In genomic region chr20:40677343-40677924, GRCh38 we compare ENCODE assay signal across 13 cellular contexts. TPM values are rescaled to one million over a fixed set of nuclear protein-coding genes. Genes with fewer than 3 reads are reported as not detected.
DNase-seq lines count a peak whose midpoint lies in the region; FAIRE-seq and TF ChIP-seq lines count a peak whose summit lies in the region.
"Had no signal": no experiment of that assay in that cellular context is flagged by ENCODE, and none has a peak within 500 bp of the region (broad histone marks: within the 10 kb centered on the region; RNA-seq: fewer than 3 reads in every experiment).

No MANE protein-coding gene starts in this region.

- H3K9me3 Mint-ChIP-seq in activated T-cell treated with anti-CD3 and anti-CD28 coated beads, Interleukin-2, amount 50 U/mL, for 24 hours: no peaks in the 10 kb centered on the region
- H3K9me3 Mint-ChIP-seq: CD8-positive, alpha-beta T cell; H9 had no signal

- H4K5ac ChIP-seq in H1 (ENCODE audit: insufficient read length, low read depth, low read length): no peak overlapping the region

- no peak overlapping the region for H3K18ac ChIP-seq in H1 (ENCODE audit: extremely low read depth, low read length)

- no peak overlapping the region for H2AK5ac ChIP-seq in H1 (ENCODE audit: low read depth, low read length)

- peaks cover 1% of the 10 kb centered on the region; the same call in 1 of the 2 replicates for H3K23me2 ChIP-seq in H1 (ENCODE audit: low read depth, low read length)

- TF ChIP-seq POLR2A in H1 (IDR thresholded peaks at IDR 0.05; ENCODE audit: control extremely low read depth in 1 of 2, low read depth in 2 of 2, low read length in 2 of 2): no peak
- no peak for TF ChIP-seq POLR2A in thyroid gland (IDR thresholded peaks at IDR 0.05)

- H2BK5ac ChIP-seq in H1 (ENCODE audit: low read depth, low read length): no peak overlapping the region

- H4K8ac ChIP-seq in H1 (ENCODE audit: extremely low read depth, insufficient read depth, low read length): no peak overlapping the region

- intact Hi-C loops in thyroid gland (cut with DNase I): no loop called here

- no peak overlapping the region for H3K4ac ChIP-seq in H1 (replicated peaks; ENCODE audit: insufficient read length, low read depth, low read length)

- H2BK12ac ChIP-seq in H1 (ENCODE audit: low read depth, low read length): no peak overlapping the region

- WGBS in GM23248 (ENCODE audit: low coverage in 1 of 2, low lambda C conversion rate in 2 of 2, missing lambda C conversion rate in 2 of 2), 2 experiments: 73 to 85% methylated on average over 4 of the region's 4 CpGs
- 85% methylated on average over 4 of the region's 4 CpGs; no CpG with 5 or more reads in 1 of the 2 experiments for WGBS in H1 (ENCODE audit: extremely low coverage in 1 of 2, insufficient coverage in 1 of 2, insufficient read length in 1 of 2, insufficient replicate concordance in 2 of 2, low coverage in 1 of 2, low lambda C conversion rate in 2 of 2, missing lambda C conversion rate in 1 of 2), 2 experiments
- 86 to 88% methylated on average over 4 of the region's 4 CpGs for WGBS in thyroid gland, 2 donors

- DNase-seq in GM23248: peak; percentile 23
- no peak for DNase-seq in HEK293T (ENCODE audit: extremely low spot score)
- DNase-seq in H1 (ENCODE audit: low read depth in 1 of 2, low spot score in 2 of 2): no peak
- no peak for DNase-seq in thyroid gland
- DNase-seq in activated T-cell treated with anti-CD3 and anti-CD28 coated beads, Interleukin-2, amount 50 U/mL, for 24 hours: no peak
- DNase-seq in GM19238 (ENCODE audit: insufficient read length, low spot score): no peak
- DNase-seq: Calu3; CD8-positive, alpha-beta T cell; GF-D8; GOT3; H9 had no signal

- no peak overlapping the region for H3K4me2 ChIP-seq in GM23248 (ENCODE audit: unreplicated experiment)
- H3K4me2 ChIP-seq in H1 (ENCODE audit: insufficient read depth in 1 of 2, low read depth in 2 of 2, low read length in 2 of 2): no peak overlapping the region

- H3K56ac ChIP-seq in H1 (replicated peaks; ENCODE audit: insufficient read length, low read depth, low read length): peak overlapping the region; percentile 74

- H3K9ac ChIP-seq in GM23248 (no peak overlapping the region), H1 (replicated peaks in 1 of 4; ENCODE audit: extremely low read depth in 1 of 4, low read depth in 3 of 4, low read length in 3 of 4) (no peak overlapping the region)

- H4K20me1 ChIP-seq in GM23248 (ENCODE audit: insufficient read depth) (no peaks in the 10 kb centered on the region), H1 (replicated peaks in 1 of 2; ENCODE audit: control insufficient read depth in 1 of 2, insufficient read depth in 2 of 2, low read length in 2 of 2) (peaks cover 0 to 6% of the 10 kb centered on the region in 2 experiments)

- H3K27ac Mint-ChIP-seq in activated T-cell treated with anti-CD3 and anti-CD28 coated beads, Interleukin-2, amount 50 U/mL, for 24 hours: no peak overlapping the region
- H3K27ac Mint-ChIP-seq: B cell; CD8-positive, alpha-beta T cell; H9 had no signal

- no peak for TF ChIP-seq EP300 in H1 (IDR thresholded peaks at IDR 0.05; ENCODE audit: borderline replicate concordance in 1 of 2, low read depth in 2 of 2, low read length in 2 of 2)

- TF ChIP-seq CTCF in H1 (IDR thresholded peaks at IDR 0.05; ENCODE audit: control extremely low read depth in 1 of 3, insufficient read depth in 1 of 3, low read depth in 1 of 3, low read length in 3 of 3): no peak
- no peak for TF ChIP-seq CTCF in thyroid gland (IDR thresholded peaks at IDR 0.05)

- no peaks in the 10 kb centered on the region for H3K79me1 ChIP-seq in H1 (ENCODE audit: low read depth, low read length)

- 0 out of 2 replicates have a peak, but pooled peaks cover 4% of the 10 kb centered on the region for H3F3A ChIP-seq in GM23248 (ENCODE audit: insufficient read depth)

- H3K4me1 Mint-ChIP-seq in activated T-cell treated with anti-CD3 and anti-CD28 coated beads, Interleukin-2, amount 50 U/mL, for 24 hours (ENCODE audit: low read depth): no peaks in the 10 kb centered on the region
- H3K4me1 Mint-ChIP-seq: B cell had no signal

- H2AFZ ChIP-seq in GM23248: no peak overlapping the region
- no peak overlapping the region for H2AFZ ChIP-seq in H1 (ENCODE audit: low read length)

- H3K27me3 ChIP-seq in GM23248 (replicated peaks; ENCODE audit: insufficient read depth) (peaks cover 4% of the 10 kb centered on the region; the same call in 1 of the 2 replicates), H1 (replicated peaks in 1 of 4; ENCODE audit: control insufficient read depth in 3 of 4, extremely low read depth in 1 of 4, insufficient read depth in 3 of 4, low read length in 3 of 4) (peaks cover 4 to 32% (median 27%) of the 10 kb centered on the region in 4 experiments), thyroid gland (no peaks in the 10 kb centered on the region)

- H3K27me3 Mint-ChIP-seq in activated T-cell treated with anti-CD3 and anti-CD28 coated beads, Interleukin-2, amount 50 U/mL, for 24 hours: peaks cover 77% of the 10 kb centered on the region

- no peak overlapping the region for H2BK120ac ChIP-seq in H1 (replicated peaks; ENCODE audit: low read depth, low read length)

- H3K79me2 ChIP-seq in GM23248 (ENCODE audit: insufficient read depth) (no peaks in the 10 kb centered on the region), H1 (ENCODE audit: control insufficient read depth in 1 of 2, insufficient read depth in 2 of 2, low read length in 2 of 2) (no peaks in the 10 kb centered on the region)

- H2BK15ac ChIP-seq in H1 (ENCODE audit: low read length): no peak overlapping the region

- H4K91ac ChIP-seq in H1 (replicated peaks; ENCODE audit: insufficient read length, low read length): no peak overlapping the region

- no peak overlapping the region for H3K23ac ChIP-seq in H1 (ENCODE audit: insufficient read length)

- no peak for TF ChIP-seq RAD21 in H1 (IDR thresholded peaks at IDR 0.05 in 1 of 2, conservative IDR thresholded peaks at IDR 0.05 in 1 of 2; ENCODE audit: low read depth in 2 of 2, low read length in 2 of 2)

- H3K27ac ChIP-seq in GM23248 (no peak overlapping the region), H1 (ENCODE audit: low read depth, low read length) (no peak overlapping the region), thyroid gland (peak overlapping the region; percentile 84 to 92 (median 89))

- in situ Hi-C loops in GM23248 (cut with MboI): no loop called here

- H3K4me3 ChIP-seq in GM23248: no peak overlapping the region
- no peak overlapping the region for H3K4me3 ChIP-seq in H1 (ENCODE audit: extremely low read depth in 1 of 4, insufficient read depth in 2 of 4, low read depth in 3 of 4, low read length in 4 of 4)
- H3K4me3 ChIP-seq in thyroid gland (replicated peaks in 1 of 3): no peak overlapping the region

- H3K36me3 ChIP-seq in GM23248 (ENCODE audit: low read depth) (no peaks in the 10 kb centered on the region), H1 (ENCODE audit: control insufficient read depth in 2 of 4, insufficient read depth in 4 of 4, low read length in 3 of 4) (peaks cover 0 to 2% (median 0%) of the 10 kb centered on the region in 4 experiments; a peak in 1 of 8 replicates), thyroid gland (no peaks in the 10 kb centered on the region)
- H3K36me3 ChIP-seq: BLaER1 treated with 17β-estradiol and CSF1 and Interleukin-3, amounts not matched to agents 10 nM and 100 nM had no signal

- no peaks in the 10 kb centered on the region for H3K9me2 ChIP-seq in GM23248 (ENCODE audit: insufficient read depth)

- POLR2A ChIA-PET in HEK293T (lab: Yijun Ruan, JAX) (interaction anchor here (1.4 kb wide), 1 partner anchor 11 kb away, joined by 5 read pairs; the partner anchor contains the start of gene MAFB), H1 (lab: Charles Lee; ENCODE audit: partially characterized antibody) (interaction anchor here (1.5 kb wide), 1 partner anchor 12 kb away, joined by 4 read pairs; the partner anchor contains the start of gene MAFB)

- no peaks in the 10 kb centered on the region for H3K9me3 ChIP-seq in GM23248 (ENCODE audit: low read depth)
- no peaks in the 10 kb centered on the region for H3K9me3 ChIP-seq in H1 (ENCODE audit: insufficient read depth in 2 of 2, low read depth in 1 of 2, low read length in 1 of 2)
- H3K9me3 ChIP-seq in thyroid gland: no peaks in the 10 kb centered on the region
- H3K9me3 ChIP-seq: BLaER1 treated with 17β-estradiol and CSF1 and Interleukin-3, amounts not matched to agents 10 nM and 100 nM had no signal

- no peak for FAIRE-seq in H1 (lab: Jason Lieb, UNC)

- CTCF ChIA-PET in HEK293T (lab: Yijun Ruan, JAX): interaction anchor here (1.0 kb wide), 1 partner anchor 9 kb away, joined by 4 read pairs; no protein-coding TSS in a partner anchor
- CTCF ChIA-PET in H1 (lab: Charles Lee; ENCODE audit: partially characterized antibody): interaction anchor here (1.0 kb wide), 1 partner anchor 172 kb away, joined by 3 read pairs; no protein-coding TSS in a partner anchor

- H2BK20ac ChIP-seq in H1 (ENCODE audit: low read length): no peak overlapping the region

- H3K4me1 ChIP-seq in GM23248 (ENCODE audit: insufficient read depth) (peaks cover 3% of the 10 kb centered on the region), H1 (replicated peaks in 1 of 4; ENCODE audit: control insufficient read depth in 3 of 4, insufficient read depth in 4 of 4, low read length in 3 of 4) (peaks cover 0 to 11% (median 4%) of the 10 kb centered on the region in 4 experiments; a peak in 4 of 7 replicates), thyroid gland (peaks cover 60 to 82% of the 10 kb centered on the region in 2 donors)

- no peak overlapping the region for H3K4me3 Mint-ChIP-seq in activated T-cell treated with anti-CD3 and anti-CD28 coated beads, Interleukin-2, amount 50 U/mL, for 24 hours
- H3K4me3 Mint-ChIP-seq: B cell; CD8-positive, alpha-beta T cell; H9 had no signal

- H3K14ac ChIP-seq in H1 (ENCODE audit: insufficient read length): no peak overlapping the region

- H3K36me3 Mint-ChIP-seq in activated T-cell treated with anti-CD3 and anti-CD28 coated beads, Interleukin-2, amount 50 U/mL, for 24 hours (ENCODE audit: low read depth): no peaks in the 10 kb centered on the region
- H3K36me3 Mint-ChIP-seq: CD8-positive, alpha-beta T cell had no signal

TF ChIP-seq in H1, 55 proteins besides CTCF, POLR2A, EP300 and RAD21 (continues in another document):
- TF ChIP-seq PHF8 (conservative IDR thresholded peaks at IDR 0.05; ENCODE audit: low read depth, low read length): no peak

RNA-seq across cellular contexts. Expression of gene MAFB, which starts 11.6 kb away (rescaled TPM):
- total RNA-seq in GM23248 (2014; rRNA removed; shearing (Covaris generic)): 1.8 and 1.9 TPM in 2 replicates
- polyA plus RNA-seq in GM23248 (2016; fragmentation: Nextera tagmentation; extraction: Ambion mirVana) (3.8 and 4.4 TPM in 2 replicates), H1 (2011; rRNA removed) (0.83 and 1.1 TPM in 2 replicates)
- total RNA-seq in H1 (2021; fragmentation: NEBNext Ultra II Directional; extraction: Animal tissue kit (Norgen Biotek cat#: 25700)): 1.6 and 1.8 TPM in 2 replicates
- 0.54 TPM for polyA plus RNA-seq in H1 (2011; cell fraction: cytosol; rRNA removed)
- polyA plus RNA-seq in H1 (2011; cell fraction: nucleus; rRNA removed): 1.4 TPM
- polyA plus RNA-seq in H1 (2012, experiment 1 of 2): 0.77 to 1.4 TPM (median 1.2 TPM) in 4 replicates
- polyA plus RNA-seq in H1 (2012, experiment 2 of 2): 1.6 TPM
- 1.7 TPM for polyA plus RNA-seq in H1 (2013, experiment 1 of 2)
- polyA plus RNA-seq in H1 (2013, experiment 2 of 2): 1.4 TPM
- 0.66 and 0.76 TPM in 2 replicates for polyA minus RNA-seq in H1 (2011; rRNA and poly(A)+ RNA removed)
- polyA minus RNA-seq in H1 (2011; cell fraction: cytosol; rRNA and poly(A)+ RNA removed): 1.4 TPM
- polyA minus RNA-seq in H1 (2011; cell fraction: nucleus; rRNA and poly(A)+ RNA removed): 4.2 TPM
- 10 to 100 TPM; 34.4 to 46.1 (median 43.5) TPM for total RNA-seq in thyroid gland

Comparison
In these comparisons a context has a peak if more than half of its experiments do, and no peak if none do; other contexts are left out.
1. H3K27ac ChIP-seq: peak in thyroid gland (3 of 3); none in GM23248 (single experiment) and H1 (single experiment).
2. RNA of gene MAFB, which starts 11.6 kb away (total RNA-seq): 34.4 to 46.1 TPM in thyroid gland; 1.8 to 1.9 TPM in GM23248 and 1.6 to 1.8 TPM in H1; every median in the first group is over 10 times any median in the second.